19 cellular contexts compared by ENCODE assay signal in genomic region chr3:122058294-122058693, GRCh38. TPM values are rescaled to one million over a fixed set of nuclear protein-coding genes. Genes with fewer than 3 reads are reported as not detected.
"Had no signal": no experiment of that assay in that cellular context is flagged by ENCODE, and none has a peak within 500 bp of the region (broad histone marks: within the 10 kb centered on the region; RNA-seq: fewer than 3 reads in every experiment).

No MANE protein-coding gene starts in this region.

- H3K4me1 ChIP-seq: body of pancreas, gastroesophageal sphincter, left ventricle myocardium inferior, right lobe of liver, tibial nerve, vagina had no signal

- H3K4me1 Mint-ChIP-seq: activated naive CD4-positive, alpha-beta T cell treated with anti-CD3 and anti-CD28 coated beads, Interleukin-2, amount 50 U/mL, for 24 hours; nephron had no signal

- H3K9me3 ChIP-seq: body of pancreas, gastroesophageal sphincter, left ventricle myocardium inferior, right lobe of liver, tibial nerve, vagina had no signal

- H3K27ac Mint-ChIP-seq: activated naive CD4-positive, alpha-beta T cell treated with anti-CD3 and anti-CD28 coated beads, Interleukin-2, amount 50 U/mL, for 24 hours; activated T-cell treated with anti-CD3 and anti-CD28 coated beads, Interleukin-2, amount 50 U/mL, for 24 hours; effector memory CD8-positive, alpha-beta T cell; nephron; progenitor cell of endocrine pancreas; stimulated activated memory B cell treated with anti-CD40 and anti-IgM and Interleukin-4, amounts not matched to agents 10 μg/mL and 1 μg/mL and 100 μg/mL, for 72 hours had no signal

- H3K36me3 Mint-ChIP-seq: activated naive CD4-positive, alpha-beta T cell treated with anti-CD3 and anti-CD28 coated beads, Interleukin-2, amount 50 U/mL, for 24 hours had no signal

- H3K4me3 ChIP-seq: body of pancreas, gastroesophageal sphincter, left ventricle myocardium inferior, right lobe of liver, tibial nerve, vagina had no signal

- H3K36me3 ChIP-seq: gastroesophageal sphincter, left ventricle myocardium inferior, right lobe of liver, tibial nerve, vagina had no signal

- H3K4me3 Mint-ChIP-seq: activated naive CD4-positive, alpha-beta T cell treated with anti-CD3 and anti-CD28 coated beads, Interleukin-2, amount 50 U/mL, for 24 hours; activated T-cell treated with anti-CD3 and anti-CD28 coated beads, Interleukin-2, amount 50 U/mL, for 24 hours; effector memory CD8-positive, alpha-beta T cell; nephron had no signal

- H3K27ac ChIP-seq: body of pancreas, gastroesophageal sphincter, left ventricle myocardium inferior, right lobe of liver, tibial nerve, vagina had no signal

- DNase-seq: activated effector memory CD4-positive, alpha-beta T cell treated with Interleukin-2 at 50 U/mL for 16 hours; activated T-cell treated with anti-CD3 and anti-CD28 coated beads, Interleukin-2, amount 50 U/mL, for 24 hours; body of pancreas; central memory CD4-positive, alpha-beta T cell; cortex of kidney; effector memory CD8-positive, alpha-beta T cell; kidney; left ventricle myocardium inferior; mesenchymal stem cell; occipital lobe; right lobe of liver had no signal

- H3K27me3 ChIP-seq: body of pancreas, gastroesophageal sphincter, right lobe of liver, tibial nerve, vagina had no signal

- H3K27me3 Mint-ChIP-seq: stimulated activated memory B cell treated with anti-CD40 and anti-IgM and Interleukin-4, amounts not matched to agents 10 μg/mL and 1 μg/mL and 100 μg/mL, for 72 hours had no signal

- ATAC-seq: body of pancreas; effector memory CD8-positive, alpha-beta T cell; gastroesophageal sphincter; stimulated activated memory B cell treated with anti-CD40 and anti-IgM and Interleukin-4, amounts not matched to agents 10 μg/mL and 1 μg/mL and 100 μg/mL, for 72 hours had no signal

- H3K9me3 Mint-ChIP-seq: activated naive CD4-positive, alpha-beta T cell treated with anti-CD3 and anti-CD28 coated beads, Interleukin-2, amount 50 U/mL, for 24 hours; activated T-cell treated with anti-CD3 and anti-CD28 coated beads, Interleukin-2, amount 50 U/mL, for 24 hours; effector memory CD8-positive, alpha-beta T cell; nephron; stimulated activated memory B cell treated with anti-CD40 and anti-IgM and Interleukin-4, amounts not matched to agents 10 μg/mL and 1 μg/mL and 100 μg/mL, for 72 hours had no signal

RNA-seq across cellular contexts. Expression of gene CD86, which starts 3.1 kb away (rescaled TPM):
- total RNA-seq: epithelial cell of proximal tubule, progenitor cell of endocrine pancreas had no signal

RNA-seq across cellular contexts. Expression of gene ILDR1, which starts 36.2 kb away (rescaled TPM):
- total RNA-seq: occipital lobe, tibial nerve had no signal
